In the genomic region with DNA sequence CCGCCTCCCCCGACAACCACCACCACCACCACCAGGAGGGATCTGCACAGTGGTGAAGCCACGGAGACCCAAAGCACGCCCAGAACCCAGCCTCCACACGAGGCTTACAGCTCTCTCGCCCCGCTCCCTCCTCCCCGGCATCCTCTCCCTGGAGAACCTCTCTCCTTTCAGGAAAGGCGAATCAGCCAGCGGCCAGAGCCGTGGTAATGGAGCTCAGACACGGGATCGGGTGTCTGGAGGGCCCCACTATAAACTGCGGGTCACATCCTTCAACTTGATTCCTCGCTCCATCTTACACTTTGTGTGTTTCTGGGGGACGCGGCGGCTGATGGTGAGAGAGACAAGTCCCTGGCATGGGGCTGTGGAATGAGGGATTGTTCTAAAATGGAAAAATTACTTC, we compare ENCODE assay signal across 1 cellular context.
TF ChIP-seq lines count a peak whose summit lies in the region.

No MANE protein-coding gene starts in this region.

TF ChIP-seq in K562, 482 proteins besides CTCF, POLR2A, EP300 and RAD21 (continued from another document):
- TF ChIP-seq, protein P1, sequence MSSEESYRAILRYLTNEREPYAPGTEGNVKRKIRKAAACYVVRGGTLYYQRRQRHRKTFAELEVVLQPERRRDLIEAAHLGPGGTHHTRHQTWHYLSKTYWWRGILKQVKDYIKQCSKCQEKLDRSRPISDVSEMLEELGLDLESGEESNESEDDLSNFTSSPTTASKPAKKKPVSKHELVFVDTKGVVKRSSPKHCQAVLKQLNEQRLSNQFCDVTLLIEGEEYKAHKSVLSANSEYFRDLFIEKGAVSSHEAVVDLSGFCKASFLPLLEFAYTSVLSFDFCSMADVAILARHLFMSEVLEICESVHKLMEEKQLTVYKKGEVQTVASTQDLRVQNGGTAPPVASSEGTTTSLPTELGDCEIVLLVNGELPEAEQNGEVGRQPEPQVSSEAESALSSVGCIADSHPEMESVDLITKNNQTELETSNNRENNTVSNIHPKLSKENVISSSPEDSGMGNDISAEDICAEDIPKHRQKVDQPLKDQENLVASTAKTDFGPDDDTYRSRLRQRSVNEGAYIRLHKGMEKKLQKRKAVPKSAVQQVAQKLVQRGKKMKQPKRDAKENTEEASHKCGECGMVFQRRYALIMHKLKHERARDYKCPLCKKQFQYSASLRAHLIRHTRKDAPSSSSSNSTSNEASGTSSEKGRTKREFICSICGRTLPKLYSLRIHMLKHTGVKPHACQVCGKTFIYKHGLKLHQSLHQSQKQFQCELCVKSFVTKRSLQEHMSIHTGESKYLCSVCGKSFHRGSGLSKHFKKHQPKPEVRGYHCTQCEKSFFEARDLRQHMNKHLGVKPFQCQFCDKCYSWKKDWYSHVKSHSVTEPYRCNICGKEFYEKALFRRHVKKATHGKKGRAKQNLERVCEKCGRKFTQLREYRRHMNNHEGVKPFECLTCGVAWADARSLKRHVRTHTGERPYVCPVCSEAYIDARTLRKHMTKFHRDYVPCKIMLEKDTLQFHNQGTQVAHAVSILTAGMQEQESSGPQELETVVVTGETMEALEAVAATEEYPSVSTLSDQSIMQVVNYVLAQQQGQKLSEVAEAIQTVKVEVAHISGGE (CRISPR knock-in tag; IDR thresholded peaks at IDR 0.05), result no peak
- TF ChIP-seq ZNF324 (CRISPR knock-in tag; IDR thresholded peaks at IDR 0.05) (no peak), ZNF232 (CRISPR knock-in tag; IDR thresholded peaks at IDR 0.05) (no peak)
